ENCODE assay signal across 17 cellular contexts in genomic region chr1:91737650-91738049, GRCh38.
DNase-seq lines count a peak whose midpoint lies in the region; ATAC-seq and TF ChIP-seq lines count a peak whose summit lies in the region.
"Had no signal": no experiment of that assay in that cellular context is flagged by ENCODE, and none has a peak within 500 bp of the region (broad histone marks: within the 10 kb centered on the region; RNA-seq: fewer than 3 reads in every experiment).

No MANE protein-coding gene starts in this region.

- H3K4me1 ChIP-seq in HUES64 (ENCODE audit: insufficient read depth, low read length) (peaks cover 14% of the 10 kb centered on the region; the same call in 1 of the 2 replicates), duodenal mucosa (ENCODE audit: control insufficient read depth in 1 of 2, insufficient read depth in 2 of 2, low read length in 2 of 2) (peaks cover 14 to 27% of the 10 kb centered on the region in 2 donors), thoracic aorta (ENCODE audit: control insufficient read depth in 1 of 2, low read depth in 2 of 2) (peaks cover 14 to 43% of the 10 kb centered on the region in 2 donors)

- H3K9me3 ChIP-seq in HUES64 (ENCODE audit: insufficient read depth, low read depth, low read length) (no peaks in the 10 kb centered on the region), duodenal mucosa (ENCODE audit: control insufficient read depth in 1 of 2, low read length in 2 of 2) (no peaks in the 10 kb centered on the region), thoracic aorta (no peaks in the 10 kb centered on the region)

- peaks cover 42% of the 10 kb centered on the region for H3K4me1 Mint-ChIP-seq in mesothelial cell of epicardium

- peaks cover 10% of the 10 kb centered on the region for H3K9me3 Mint-ChIP-seq in mesothelial cell of epicardium

- H3K36me3 ChIP-seq in HUES64 (ENCODE audit: insufficient read depth, low read length) (no peaks in the 10 kb centered on the region), duodenal mucosa (ENCODE audit: control insufficient read depth in 1 of 2, insufficient read depth in 2 of 2, low read length in 2 of 2) (peaks cover 0 to 3% of the 10 kb centered on the region in 2 donors), thoracic aorta (no peaks in the 10 kb centered on the region)

- no peak overlapping the region for H3K4me3 Mint-ChIP-seq in mesothelial cell of epicardium
- H3K4me3 Mint-ChIP-seq: effector memory CD8-positive, alpha-beta T cell had no signal

- TF ChIP-seq CTCF in mesothelial cell of epicardium (IDR thresholded peaks at IDR 0.05; ENCODE audit: unreplicated experiment) (no peak), thoracic aorta (IDR thresholded peaks at IDR 0.05) (no peak)

- DNase-seq in mesothelial cell of epicardium (ENCODE audit: low spot score in 2 of 2, unreplicated experiment in 2 of 2) = no peak
- DNase-seq in thoracic aorta (ENCODE audit: low spot score) = no peak
- DNase-seq in NCI-H2081 treated with DMSO at 0.1 percent for 48 hours (lab: John Stamatoyannopoulos, UW) = no peak
- DNase-seq in Ammon's horn (ENCODE audit: low spot score) = no peak
- no peak for DNase-seq in germinal center (ENCODE audit: low spot score)
- no peak for DNase-seq in stimulated activated CD4-positive, alpha-beta T cell treated with anti-CD3 and anti-CD28 coated beads, Interleukin-4, amount 100 ng/mL, for 4 hours
- DNase-seq: activated CD4-positive, alpha-beta T cell treated with anti-CD3 and anti-CD28 coated beads, Interleukin-2, amount 50 U/mL, for 48 hours; anterior cingulate cortex; C1 segment of cervical spinal cord; DMS79 treated with DMSO at 0.1 percent for 48 hours; effector memory CD8-positive, alpha-beta T cell; NCI-H2029; NCI-H774; stimulated activated CD4-positive, alpha-beta T cell treated with anti-CD3 and anti-CD28 coated beads, Interleukin-12 subunit alpha, Interleukin-12 subunit beta, amount 100 ng/mL, for 4 hours; T-helper 9 cell had no signal

- no peaks in the 10 kb centered on the region for H3K27me3 Mint-ChIP-seq in mesothelial cell of epicardium (ENCODE audit: low read depth)
- H3K27me3 Mint-ChIP-seq: effector memory CD8-positive, alpha-beta T cell had no signal

- H3K27ac Mint-ChIP-seq in mesothelial cell of epicardium = peak overlapping the region; percentile 96

- peak overlapping the region; percentile 50; the same call in 1 of the 2 replicates for H3K27ac ChIP-seq in HUES64 (ENCODE audit: low read depth, low read length)
- H3K27ac ChIP-seq in duodenal mucosa (ENCODE audit: low read depth, low read length) = peak overlapping the region; percentile 44
- peak overlapping the region; percentile 73 to 86 for H3K27ac ChIP-seq in thoracic aorta

- peaks cover 7% of the 10 kb centered on the region for H3K36me3 Mint-ChIP-seq in mesothelial cell of epicardium

- no peak for ATAC-seq in thoracic aorta (ENCODE audit: insufficient number of reproducible peaks, low FRiP score, low read depth)
- ATAC-seq: effector memory CD8-positive, alpha-beta T cell had no signal

- no peaks in the 10 kb centered on the region for H3K27me3 ChIP-seq in HUES64 (ENCODE audit: insufficient read depth, low read length)
- no peaks in the 10 kb centered on the region for H3K27me3 ChIP-seq in duodenal mucosa (ENCODE audit: control insufficient read depth in 1 of 2, insufficient read depth in 2 of 2, low read length in 2 of 2)
- no peaks in the 10 kb centered on the region for H3K27me3 ChIP-seq in thoracic aorta (replicated peaks; ENCODE audit: insufficient read depth)

- H3K4me3 ChIP-seq in HUES64 (ENCODE audit: low read length) = no peak overlapping the region
- no peak overlapping the region for H3K4me3 ChIP-seq in duodenal mucosa (ENCODE audit: low read depth in 1 of 2, low read length in 2 of 2)
- no peak overlapping the region for H3K4me3 ChIP-seq in thoracic aorta

- 97% methylated on average over 4 of the region's 4 CpGs for WGBS in HUES64

- H3K9ac ChIP-seq in HUES64 (ENCODE audit: low read depth, low read length) (no peak overlapping the region; the same call in 1 of the 2 replicates), duodenal mucosa (ENCODE audit: low read depth in 1 of 2, low read length in 2 of 2) (no peak overlapping the region)
